1 cellular context compared by ENCODE assay signal in genomic region chr7:105887569-105888199, GRCh38.
TF ChIP-seq lines count a peak whose summit lies in the region.

No MANE protein-coding gene starts in this region.

TF ChIP-seq in GM23338, 12 proteins besides CTCF, POLR2A, EP300 and RAD21 (continued from another document):
- TF ChIP-seq ZNF462 (CRISPR knock-in tag; IDR thresholded peaks at IDR 0.05): no peak
- no peak for TF ChIP-seq STAT1 (IDR thresholded peaks at IDR 0.05; ENCODE audit: unreplicated experiment)
- TF ChIP-seq JUNB (IDR thresholded peaks at IDR 0.05; ENCODE audit: unreplicated experiment): no peak
- no peak for TF ChIP-seq EZH2phosphoT487 (IDR thresholded peaks at IDR 0.05; ENCODE audit: unreplicated experiment)
- no peak for TF ChIP-seq NANOG (IDR thresholded peaks at IDR 0.05; ENCODE audit: borderline replicate concordance)
